Comparison of ENCODE assay signal across 1 cellular context in the genomic region with DNA sequence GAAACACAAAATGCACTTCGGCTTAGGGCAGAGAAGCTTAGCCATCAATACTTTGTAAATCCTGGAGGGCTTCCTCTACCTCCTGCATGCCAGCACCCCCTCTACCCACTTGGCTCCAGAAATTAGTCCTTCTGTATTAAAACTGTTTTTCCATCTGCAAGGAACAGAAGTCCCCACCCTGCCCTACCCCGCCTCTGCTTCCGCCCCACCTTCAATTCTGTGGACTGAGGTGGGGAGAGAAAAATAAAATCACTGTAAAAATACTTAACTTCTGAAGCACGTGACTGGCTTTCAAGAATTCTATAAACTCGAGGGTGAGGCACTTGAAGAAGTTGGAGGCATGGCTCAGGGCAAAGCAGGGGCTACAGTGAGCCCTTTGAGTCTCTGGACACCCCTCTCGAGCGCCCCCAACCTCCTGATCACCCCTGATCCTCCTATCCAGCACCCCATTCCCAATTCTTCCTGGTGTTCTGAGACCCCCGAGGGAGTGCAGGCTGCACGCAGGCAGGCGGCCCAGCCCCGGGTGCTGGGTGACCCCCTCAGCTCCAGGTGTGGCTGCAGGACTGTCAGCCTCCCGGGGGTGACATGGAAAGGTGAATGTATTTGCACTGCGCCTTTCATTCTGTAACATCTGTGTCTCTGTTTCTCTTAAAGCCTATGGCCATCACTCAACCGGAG.
A peak's percentile ranks its signal among the peaks of the same experiment; 100 is the strongest.
TF ChIP-seq lines count a peak whose summit lies in the region.

No MANE protein-coding gene starts in this region.

TF ChIP-seq in HepG2, 621 proteins besides CTCF, POLR2A, EP300 and RAD21:
- TF ChIP-seq, protein P1, sequence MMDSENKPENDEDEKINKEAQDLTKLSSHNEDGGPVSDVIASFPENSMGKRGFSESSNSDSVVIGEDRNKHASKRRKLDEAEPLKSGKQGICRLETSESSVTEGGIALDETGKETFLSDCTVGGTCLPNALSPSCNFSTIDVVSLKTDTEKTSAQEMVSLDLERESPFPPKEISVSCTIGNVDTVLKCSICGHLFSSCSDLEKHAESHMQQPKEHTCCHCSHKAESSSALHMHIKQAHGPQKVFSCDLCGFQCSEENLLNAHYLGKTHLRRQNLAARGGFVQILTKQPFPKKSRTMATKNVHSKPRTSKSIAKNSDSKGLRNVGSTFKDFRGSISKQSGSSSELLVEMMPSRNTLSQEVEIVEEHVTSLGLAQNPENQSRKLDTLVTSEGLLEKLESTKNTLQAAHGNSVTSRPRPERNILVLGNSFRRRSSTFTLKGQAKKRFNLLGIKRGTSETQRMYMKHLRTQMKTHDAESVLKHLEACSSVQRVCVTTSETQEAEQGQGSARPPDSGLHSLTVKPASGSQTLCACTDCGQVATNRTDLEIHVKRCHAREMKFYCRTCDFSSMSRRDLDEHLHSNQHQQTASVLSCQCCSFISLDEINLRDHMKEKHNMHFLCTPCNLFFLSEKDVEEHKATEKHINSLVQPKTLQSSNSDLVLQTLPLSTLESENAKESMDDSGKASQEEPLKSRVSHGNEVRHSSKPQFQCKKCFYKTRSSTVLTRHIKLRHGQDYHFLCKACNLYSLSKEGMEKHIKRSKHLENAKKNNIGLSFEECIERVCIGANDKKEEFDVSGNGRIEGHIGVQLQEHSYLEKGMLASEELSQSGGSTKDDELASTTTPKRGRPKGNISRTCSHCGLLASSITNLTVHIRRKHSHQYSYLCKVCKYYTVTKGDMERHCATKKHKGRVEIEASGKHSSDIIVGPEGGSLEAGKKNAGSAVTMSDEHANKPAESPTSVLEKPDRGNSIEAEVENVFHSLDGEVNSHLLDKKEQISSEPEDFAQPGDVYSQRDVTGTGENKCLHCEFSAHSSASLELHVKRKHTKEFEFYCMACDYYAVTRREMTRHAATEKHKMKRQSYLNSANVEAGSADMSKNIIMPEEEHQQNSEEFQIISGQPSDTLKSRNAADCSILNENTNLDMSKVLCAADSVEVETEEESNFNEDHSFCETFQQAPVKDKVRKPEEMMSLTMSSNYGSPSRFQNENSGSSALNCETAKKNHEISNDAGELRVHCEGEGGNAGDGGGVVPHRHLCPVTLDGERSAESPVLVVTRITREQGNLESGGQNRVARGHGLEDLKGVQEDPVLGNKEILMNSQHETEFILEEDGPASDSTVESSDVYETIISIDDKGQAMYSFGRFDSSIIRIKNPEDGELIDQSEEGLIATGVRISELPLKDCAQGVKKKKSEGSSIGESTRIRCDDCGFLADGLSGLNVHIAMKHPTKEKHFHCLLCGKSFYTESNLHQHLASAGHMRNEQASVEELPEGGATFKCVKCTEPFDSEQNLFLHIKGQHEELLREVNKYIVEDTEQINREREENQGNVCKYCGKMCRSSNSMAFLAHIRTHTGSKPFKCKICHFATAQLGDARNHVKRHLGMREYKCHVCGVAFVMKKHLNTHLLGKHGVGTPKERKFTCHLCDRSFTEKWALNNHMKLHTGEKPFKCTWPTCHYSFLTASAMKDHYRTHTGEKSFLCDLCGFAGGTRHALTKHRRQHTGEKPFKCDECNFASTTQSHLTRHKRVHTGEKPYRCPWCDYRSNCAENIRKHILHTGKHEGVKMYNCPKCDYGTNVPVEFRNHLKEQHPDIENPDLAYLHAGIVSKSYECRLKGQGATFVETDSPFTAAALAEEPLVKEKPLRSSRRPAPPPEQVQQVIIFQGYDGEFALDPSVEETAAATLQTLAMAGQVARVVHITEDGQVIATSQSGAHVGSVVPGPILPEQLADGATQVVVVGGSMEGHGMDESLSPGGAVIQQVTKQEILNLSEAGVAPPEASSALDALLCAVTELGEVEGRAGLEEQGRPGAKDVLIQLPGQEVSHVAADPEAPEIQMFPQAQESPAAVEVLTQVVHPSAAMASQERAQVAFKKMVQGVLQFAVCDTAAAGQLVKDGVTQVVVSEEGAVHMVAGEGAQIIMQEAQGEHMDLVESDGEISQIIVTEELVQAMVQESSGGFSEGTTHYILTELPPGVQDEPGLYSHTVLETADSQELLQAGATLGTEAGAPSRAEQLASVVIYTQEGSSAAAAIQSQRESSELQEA (CRISPR knock-in tag; IDR thresholded peaks at IDR 0.05; ENCODE audit: not compliant biosample characterization): peak; percentile 27
- TF ChIP-seq KLF11 (CRISPR knock-in tag; IDR thresholded peaks at IDR 0.05) (no peak), TCF12 (IDR thresholded peaks at IDR 0.05) (no peak), TCF12 (CRISPR knock-in tag; IDR thresholded peaks at IDR 0.05) (no peak)
- TF ChIP-seq, protein P2, sequence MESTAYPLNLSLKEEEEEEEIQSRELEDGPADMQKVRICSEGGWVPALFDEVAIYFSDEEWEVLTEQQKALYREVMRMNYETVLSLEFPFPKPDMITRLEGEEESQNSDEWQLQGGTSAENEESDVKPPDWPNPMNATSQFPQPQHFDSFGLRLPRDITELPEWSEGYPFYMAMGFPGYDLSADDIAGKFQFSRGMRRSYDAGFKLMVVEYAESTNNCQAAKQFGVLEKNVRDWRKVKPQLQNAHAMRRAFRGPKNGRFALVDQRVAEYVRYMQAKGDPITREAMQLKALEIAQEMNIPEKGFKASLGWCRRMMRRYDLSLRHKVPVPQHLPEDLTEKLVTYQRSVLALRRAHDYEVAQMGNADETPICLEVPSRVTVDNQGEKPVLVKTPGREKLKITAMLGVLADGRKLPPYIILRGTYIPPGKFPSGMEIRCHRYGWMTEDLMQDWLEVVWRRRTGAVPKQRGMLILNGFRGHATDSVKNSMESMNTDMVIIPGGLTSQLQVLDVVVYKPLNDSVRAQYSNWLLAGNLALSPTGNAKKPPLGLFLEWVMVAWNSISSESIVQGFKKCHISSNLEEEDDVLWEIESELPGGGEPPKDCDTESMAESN (CRISPR knock-in tag; conservative IDR thresholded peaks at IDR 0.05): no peak
